Comparison of ENCODE assay signal across 8 cellular contexts in the genomic region with DNA sequence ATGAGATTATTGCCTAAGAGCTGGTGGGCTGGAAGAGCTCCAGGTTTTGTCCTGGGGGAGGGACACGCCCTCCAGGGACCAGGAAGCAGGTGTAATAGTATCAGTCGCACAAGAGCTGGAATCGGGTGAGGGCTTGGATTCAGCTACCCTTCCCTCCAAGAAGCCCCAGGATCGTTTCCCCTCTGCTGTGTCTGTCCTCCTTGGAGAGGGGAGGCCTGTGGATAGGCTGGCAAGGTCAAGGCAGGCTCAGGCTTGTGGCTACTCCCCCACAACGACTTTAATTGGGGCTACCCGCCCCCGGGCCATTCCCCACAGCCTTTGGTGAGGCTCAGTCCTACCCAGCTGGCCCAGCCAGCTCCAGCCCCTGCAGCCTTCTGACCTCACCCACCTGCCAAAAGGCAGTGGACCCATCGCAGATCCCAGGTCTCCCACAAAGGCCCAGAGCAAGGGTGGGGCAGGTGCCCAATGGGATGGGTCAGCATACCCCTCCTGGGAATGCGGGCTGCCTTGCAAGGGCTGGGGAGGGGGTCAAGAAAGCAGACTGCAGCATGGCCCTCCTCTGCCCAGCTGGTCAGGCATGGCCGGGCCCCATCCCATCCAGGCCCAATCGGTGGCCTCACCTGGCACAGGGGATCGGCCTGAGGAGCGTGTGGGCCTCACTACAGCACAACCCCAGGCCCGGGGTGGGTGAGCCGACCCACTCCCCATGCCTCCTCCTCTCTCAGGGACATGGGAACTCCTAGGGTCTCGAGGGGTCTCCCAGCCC. TPM values are rescaled to one million over a fixed set of nuclear protein-coding genes. Genes with fewer than 3 reads are reported as not detected.
DNase-seq lines count a peak whose midpoint lies in the region; ATAC-seq and TF ChIP-seq lines count a peak whose summit lies in the region.

No MANE protein-coding gene starts in this region.

- peaks cover 0 to 6% (median 0%) of the 10 kb centered on the region in 3 donors for H3K27me3 Mint-ChIP-seq in CD14-positive monocyte (ENCODE audit: low read depth in 3 of 3)
- H3K27me3 Mint-ChIP-seq in stimulated activated naive B cell treated with anti-CD40 and anti-IgM and Interleukin-4, amounts not matched to agents 10 μg/mL and 1 μg/mL and 100 μg/mL, for 72 hours = no peaks in the 10 kb centered on the region

- peaks cover 3% of the 10 kb centered on the region for H3K36me3 ChIP-seq in iPS-18a (ENCODE audit: control insufficient read depth, low read depth, low read length)

- no peak for DNase-seq in CD14-positive monocyte (ENCODE audit: low spot score)
- no peak for DNase-seq in Jurkat, Clone E6-1 (ENCODE audit: low read depth, low spot score)
- no peak for DNase-seq in stimulated activated naive B cell treated with anti-CD40 and anti-IgM and Interleukin-4, amounts not matched to agents 10 μg/mL and 1 μg/mL and 100 μg/mL, for 72 hours
- DNase-seq in effector CD4-positive, alpha-beta T cell = no peak

- no peak for ATAC-seq in stimulated activated naive B cell treated with anti-CD40 and anti-IgM and Interleukin-4, amounts not matched to agents 10 μg/mL and 1 μg/mL and 100 μg/mL, for 72 hours (replicated peaks)
- ATAC-seq in GM18505 (IDR thresholded peaks at IDR 0.05; ENCODE audit: unreplicated experiment) (no peak), HG02938 (IDR thresholded peaks at IDR 0.05; ENCODE audit: unreplicated experiment) (no peak)

- no peak for TF ChIP-seq POLR2A in GM18505 (IDR thresholded peaks at IDR 0.05; ENCODE audit: borderline replicate concordance, extremely low read depth, insufficient read depth, insufficient read length)

- peaks cover 54% of the 10 kb centered on the region for H3K4me1 Mint-ChIP-seq in CD14-positive monocyte
- H3K4me1 Mint-ChIP-seq in stimulated activated naive B cell treated with anti-CD40 and anti-IgM and Interleukin-4, amounts not matched to agents 10 μg/mL and 1 μg/mL and 100 μg/mL, for 72 hours = peaks cover 16 to 45% of the 10 kb centered on the region in 2 donors

- TF ChIP-seq CTCF in CD14-positive monocyte (IDR thresholded peaks at IDR 0.05) = no peak

- H3K27me3 ChIP-seq in iPS-18a (ENCODE audit: control insufficient read depth, insufficient read depth, low read length) = no peaks in the 10 kb centered on the region

- H3K27ac ChIP-seq in adipose tissue (ENCODE audit: low read depth, low read length) = peak overlapping the region; percentile 49
- no peak overlapping the region for H3K27ac ChIP-seq in iPS-18a (ENCODE audit: low read length)

- intact Hi-C loops in CD14-positive monocyte (cut with micrococcal nuclease) = loop anchor here in 1 of 2 donors (2.0 to 5.0 kb wide), 2 partner anchors 20 to 90 kb away; a partner anchor contains a TSS

- H3K36me3 Mint-ChIP-seq in CD14-positive monocyte = peaks cover 31 to 41% of the 10 kb centered on the region in 2 donors
- peaks cover 10 to 15% of the 10 kb centered on the region in 2 donors for H3K36me3 Mint-ChIP-seq in stimulated activated naive B cell treated with anti-CD40 and anti-IgM and Interleukin-4, amounts not matched to agents 10 μg/mL and 1 μg/mL and 100 μg/mL, for 72 hours

- H3K9me3 Mint-ChIP-seq in CD14-positive monocyte = no peaks in the 10 kb centered on the region
- H3K9me3 Mint-ChIP-seq in stimulated activated naive B cell treated with anti-CD40 and anti-IgM and Interleukin-4, amounts not matched to agents 10 μg/mL and 1 μg/mL and 100 μg/mL, for 72 hours = no peaks in the 10 kb centered on the region

- H3K9ac ChIP-seq in iPS-18a (ENCODE audit: low read length) = peak overlapping the region; percentile 70

- peak overlapping the region; percentile 92 to 95 for H3K4me3 Mint-ChIP-seq in CD14-positive monocyte
- peak overlapping the region; percentile 61 to 97 for H3K4me3 Mint-ChIP-seq in stimulated activated naive B cell treated with anti-CD40 and anti-IgM and Interleukin-4, amounts not matched to agents 10 μg/mL and 1 μg/mL and 100 μg/mL, for 72 hours

- H3K4me1 ChIP-seq in iPS-18a (ENCODE audit: control insufficient read depth, low read depth, low read length) = no peaks in the 10 kb centered on the region

- peak overlapping the region; percentile 68 for H3K4me3 ChIP-seq in Jurkat, Clone E6-1 (ENCODE audit: low read length)
- peak overlapping the region; percentile 78 for H3K4me3 ChIP-seq in iPS-18a (ENCODE audit: low read length)

- H3K9me3 ChIP-seq in iPS-18a (ENCODE audit: control insufficient read depth, low read depth, low read length) = no peaks in the 10 kb centered on the region

- WGBS in adipose tissue, 3 donors = 22 to 24% (median 23%) methylated on average over 16 of the region's 16 CpGs

- H3K27ac Mint-ChIP-seq in CD14-positive monocyte = peak overlapping the region; percentile 92 to 97 (median 96)
- peak overlapping the region; percentile 25 for H3K27ac Mint-ChIP-seq in stimulated activated naive B cell treated with anti-CD40 and anti-IgM and Interleukin-4, amounts not matched to agents 10 μg/mL and 1 μg/mL and 100 μg/mL, for 72 hours

RNA-seq across cellular contexts. Expression of a gene that starts 1.0 kb away (rescaled TPM):
- 1,000 to 10,000 TPM in 1 of 2 donors, 100 to 1,000 TPM in 1; 855 to 1,372 TPM for polyA plus RNA-seq in CD14-positive monocyte
- 93.6 TPM for polyA plus RNA-seq in Jurkat, Clone E6-1 (2012; ENCODE audit: insufficient read depth, insufficient read length)
- 100 to 1,000 TPM; 296 to 496 (median 355) TPM for polyA plus RNA-seq in adipose tissue

RNA-seq across cellular contexts. Expression of a gene that starts 12.3 kb away (rescaled TPM):
- not detected for polyA plus RNA-seq in CD14-positive monocyte
- not detected for polyA plus RNA-seq in Jurkat, Clone E6-1 (2012; ENCODE audit: insufficient read depth, insufficient read length)
- 1 to 10 TPM in 1 of 3 donors, under 1 TPM in 1, not detected in 1; 0.16 to 1.3 TPM for polyA plus RNA-seq in adipose tissue
